ENCODE assay signal across 3 cellular contexts in genomic region chr10:50020451-50021024, GRCh38. TPM values are rescaled to one million over a fixed set of nuclear protein-coding genes. Genes with fewer than 3 reads are reported as not detected.
A peak's percentile ranks its signal among the peaks of the same experiment; 100 is the strongest.
DNase-seq lines count a peak whose midpoint lies in the region; TF ChIP-seq lines count a peak whose summit lies in the region.
"Not testable (repeated sequence)": the region's sequence is repeated elsewhere in the genome, so short reads cannot be mapped to it uniquely, and the experiment has no call there.

No MANE protein-coding gene starts in this region.

- not testable (repeated sequence) for TF ChIP-seq CTCF in GM13976 (IDR thresholded peaks at IDR 0.05; ENCODE audit: borderline replicate concordance, control extremely low read depth, extremely low read depth, insufficient read depth, missing control alignments); osteocyte (IDR thresholded peaks at IDR 0.05)

- H3K27ac Mint-ChIP-seq in osteocyte (ENCODE audit: unreplicated experiment) = not testable (repeated sequence)

- H3K4me3 Mint-ChIP-seq in osteocyte (ENCODE audit: unreplicated experiment) = not testable (repeated sequence)

- H3K9me3 Mint-ChIP-seq in osteocyte (ENCODE audit: unreplicated experiment) = not testable (repeated sequence)

- not testable (repeated sequence) for H3K27me3 Mint-ChIP-seq in osteocyte (ENCODE audit: unreplicated experiment)

- H3K36me3 Mint-ChIP-seq in osteocyte (ENCODE audit: unreplicated experiment) = not testable (repeated sequence)

- DNase-seq in AG20443 (ENCODE audit: low spot score) = peak; percentile 1
- DNase-seq in GM13976 (ENCODE audit: low spot score) = peak; percentile 12
- DNase-seq in osteocyte (ENCODE audit: extremely low spot score, unreplicated experiment) = peak; percentile 76

- not testable (repeated sequence) for H3K4me1 Mint-ChIP-seq in osteocyte (ENCODE audit: unreplicated experiment)

- in situ Hi-C loops in GM13976 (cut with MboI; ENCODE audit: low sequenced_read_pairs, unreplicated experiment) = not testable (repeated sequence)

RNA-seq across cellular contexts. Expression of gene AGAP6, which starts 32.3 kb away (rescaled TPM):
- total RNA-seq in osteocyte = 13.2 and 15.2 TPM in 2 replicates

RNA-seq across cellular contexts. Expression of gene WASHC2A, which starts 47.2 kb away (rescaled TPM):
- total RNA-seq in osteocyte = 58.2 and 69.6 TPM in 2 replicates

Comparison
In these comparisons a context has a peak if more than half of its experiments do, and no peak if none do; other contexts are left out.
1. DNase-seq: peak in every context shown above with its lines; median percentile 76 in osteocyte; 12 in GM13976; 1 in AG20443.